Comparison of ENCODE assay signal across 17 cellular contexts in genomic region chr7:20474244-20474643, GRCh38.
DNase-seq lines count a peak whose midpoint lies in the region; ATAC-seq lines count a peak whose summit lies in the region.
"Had no signal": no experiment of that assay in that cellular context is flagged by ENCODE, and none has a peak within 500 bp of the region (broad histone marks: within the 10 kb centered on the region; RNA-seq: fewer than 3 reads in every experiment).

No MANE protein-coding gene starts in this region.

- peak; percentile 47 for DNase-seq in COLO829 (ENCODE audit: low spot score)
- DNase-seq in LHCN-M2 (ENCODE audit: low read depth) = peak; percentile 34
- DNase-seq in SW480 (ENCODE audit: low spot score) = peak; percentile 7
- DNase-seq in naive thymus-derived CD4-positive, alpha-beta T cell = no peak
- DNase-seq in activated naive CD4-positive, alpha-beta T cell (lab: John Stamatoyannopoulos, UW) = no peak
- DNase-seq in DMS53 (lab: John Stamatoyannopoulos, UW) = no peak
- DNase-seq in islet precursor cell = no peak
- DNase-seq: CD8-positive, alpha-beta memory T cell; DMS79; KBM-7; NCI-H1417; NCI-H187; NCI-H2107; NCI-H510A treated with DMSO at 0.1 percent for 48 hours had no signal

- CTCF ChIA-PET in naive thymus-derived CD4-positive, alpha-beta T cell (lab: Charles Lee) = no interaction called here

- no peaks in the 10 kb centered on the region for H3K36me3 ChIP-seq in naive thymus-derived CD4-positive, alpha-beta T cell (ENCODE audit: control insufficient read depth in 2 of 3, insufficient read depth in 3 of 3, low read length in 3 of 3)
- H3K36me3 ChIP-seq: BLaER1 had no signal

- H3K4me1 ChIP-seq in naive thymus-derived CD4-positive, alpha-beta T cell (ENCODE audit: control insufficient read depth in 2 of 2, insufficient read depth in 2 of 2, low read length in 2 of 2) = no peaks in the 10 kb centered on the region
- H3K4me1 ChIP-seq: BLaER1 had no signal

- no peaks in the 10 kb centered on the region for H3K4me1 Mint-ChIP-seq in naive thymus-derived CD4-positive, alpha-beta T cell
- H3K4me1 Mint-ChIP-seq: CD8-positive, alpha-beta memory T cell; GM23338 had no signal

- no peak overlapping the region for H3K4me3 ChIP-seq in naive thymus-derived CD4-positive, alpha-beta T cell (ENCODE audit: low read length)
- H3K4me3 ChIP-seq: BLaER1, GM23338 had no signal

- H3K27ac Mint-ChIP-seq in naive thymus-derived CD4-positive, alpha-beta T cell = no peak overlapping the region
- H3K27ac Mint-ChIP-seq: CD8-positive, alpha-beta memory T cell; GM23338 had no signal

- peaks cover 0 to 10% (median 0%) of the 10 kb centered on the region in 5 donors for H3K27me3 Mint-ChIP-seq in naive thymus-derived CD4-positive, alpha-beta T cell
- H3K27me3 Mint-ChIP-seq: CD8-positive, alpha-beta memory T cell had no signal

- POLR2A ChIA-PET in naive thymus-derived CD4-positive, alpha-beta T cell (lab: Charles Lee) = no interaction called here

- no peaks in the 10 kb centered on the region for H3K36me3 Mint-ChIP-seq in naive thymus-derived CD4-positive, alpha-beta T cell
- H3K36me3 Mint-ChIP-seq: CD8-positive, alpha-beta memory T cell had no signal

- peak; percentile 20 for ATAC-seq in naive thymus-derived CD4-positive, alpha-beta T cell
- ATAC-seq: GM23338, HepG2 had no signal

- no peaks in the 10 kb centered on the region for H3K9me3 ChIP-seq in naive thymus-derived CD4-positive, alpha-beta T cell (ENCODE audit: control insufficient read depth in 2 of 3, low read length in 3 of 3)
- H3K9me3 ChIP-seq: BLaER1 had no signal

- no peaks in the 10 kb centered on the region for H3K27me3 ChIP-seq in naive thymus-derived CD4-positive, alpha-beta T cell (ENCODE audit: control insufficient read depth in 2 of 2, insufficient read depth in 2 of 2, low read length in 2 of 2)
- H3K27me3 ChIP-seq: BLaER1 had no signal

- no peak overlapping the region for H3K4me3 Mint-ChIP-seq in naive thymus-derived CD4-positive, alpha-beta T cell
- H3K4me3 Mint-ChIP-seq: CD8-positive, alpha-beta memory T cell; GM23338 had no signal

- peaks cover 0 to 5% (median 0%) of the 10 kb centered on the region in 11 donors for H3K9me3 Mint-ChIP-seq in naive thymus-derived CD4-positive, alpha-beta T cell
- H3K9me3 Mint-ChIP-seq: GM23338 had no signal

- intact Hi-C loops in naive thymus-derived CD4-positive, alpha-beta T cell (cut with micrococcal nuclease) = no loop called here

- H3K27ac ChIP-seq in naive thymus-derived CD4-positive, alpha-beta T cell (ENCODE audit: low read depth, low read length) = no peak overlapping the region
- H3K27ac ChIP-seq: BLaER1 had no signal

Comparison
In these comparisons a context has a peak if more than half of its experiments do, and no peak if none do; other contexts are left out.
1. DNase-seq: peak in COLO829 (single experiment), LHCN-M2 (single experiment) and SW480 (single experiment); none in naive thymus-derived CD4-positive, alpha-beta T cell (0 of 9), activated naive CD4-positive, alpha-beta T cell (0 of 4), DMS53 (single experiment) and islet precursor cell (single experiment).